15 cellular contexts compared by ENCODE assay signal in genomic region chr11:94799726-94800125, GRCh38. TPM values are rescaled to one million over a fixed set of nuclear protein-coding genes. Genes with fewer than 3 reads are reported as not detected.
DNase-seq lines count a peak whose midpoint lies in the region; ATAC-seq and TF ChIP-seq lines count a peak whose summit lies in the region.
"Had no signal": no experiment of that assay in that cellular context is flagged by ENCODE, and none has a peak within 500 bp of the region (broad histone marks: within the 10 kb centered on the region; RNA-seq: fewer than 3 reads in every experiment).

No MANE protein-coding gene starts in this region.

- H3K9me3 ChIP-seq in right atrium auricular region (no peaks in the 10 kb centered on the region), esophagus muscularis mucosa (no peaks in the 10 kb centered on the region), prostate gland (no peaks in the 10 kb centered on the region), transverse colon (no peaks in the 10 kb centered on the region)
- H3K9me3 ChIP-seq: Peyer's patch had no signal

- WGBS in esophagus muscularis mucosa = 89% methylated on average over 17 of the region's 17 CpGs
- WGBS in prostate gland = 80% methylated on average over 17 of the region's 17 CpGs
- WGBS in transverse colon (ENCODE audit: low coverage in 1 of 2), 2 donors = 80 to 83% methylated on average over 5 to 17 of the region's 17 CpGs

- intact Hi-C loops in Right ventricle myocardium inferior (cut with DNase I) (loop anchor here (5.0 kb wide), 1 partner anchor 38 kb away; no protein-coding TSS in a partner anchor), esophagus muscularis mucosa (cut with DNase I) (no loop called here), prostate gland (cut with DNase I) (no loop called here), transverse colon (cut with DNase I; ENCODE audit: low total_unique reads) (no loop called here)

- H3K36me3 ChIP-seq in right atrium auricular region (peaks cover 19% of the 10 kb centered on the region), esophagus muscularis mucosa (peaks cover 0 to 39% (median 23%) of the 10 kb centered on the region in 4 donors), prostate gland (no peaks in the 10 kb centered on the region), transverse colon (no peaks in the 10 kb centered on the region)
- H3K36me3 ChIP-seq: Peyer's patch had no signal

- H3K27me3 ChIP-seq in right atrium auricular region (no peaks in the 10 kb centered on the region), esophagus muscularis mucosa (no peaks in the 10 kb centered on the region), prostate gland (replicated peaks; ENCODE audit: insufficient read depth) (no peaks in the 10 kb centered on the region), transverse colon (no peaks in the 10 kb centered on the region)
- H3K27me3 ChIP-seq: BLaER1 treated with 17β-estradiol and CSF1 and Interleukin-3, amounts not matched to agents 10 nM and 100 nM; Peyer's patch had no signal

- H3K4me3 ChIP-seq in right atrium auricular region (no peak overlapping the region), esophagus muscularis mucosa (no peak overlapping the region), prostate gland (no peak overlapping the region), transverse colon (no peak overlapping the region)
- H3K4me3 ChIP-seq: BLaER1 treated with 17β-estradiol and CSF1 and Interleukin-3, amounts not matched to agents 10 nM and 100 nM; Peyer's patch had no signal

- TF ChIP-seq POLR2A in esophagus muscularis mucosa (IDR thresholded peaks at IDR 0.05; ENCODE audit: low read depth) (no peak), prostate gland (IDR thresholded peaks at IDR 0.05) (no peak), transverse colon (IDR thresholded peaks at IDR 0.05) (no peak), erythroblast (IDR thresholded peaks at IDR 0.05; ENCODE audit: low read length) (no peak)

- in situ Hi-C loops in transverse colon (cut with MboI; ENCODE audit: low pct_ligation_motif_present in 1 of 4, low pct_unique_long_range_greater_than_20kb in 1 of 4, low sequenced_read_pairs in 3 of 4) = no loop called here

- peaks cover 0 to 92% of the 10 kb centered on the region in 2 donors for H3K4me1 ChIP-seq in right atrium auricular region
- H3K4me1 ChIP-seq in esophagus muscularis mucosa = peaks cover 28 to 96% (median 95%) of the 10 kb centered on the region in 4 donors
- peaks cover 14% of the 10 kb centered on the region for H3K4me1 ChIP-seq in prostate gland (replicated peaks)
- peaks cover 6 to 19% (median 8%) of the 10 kb centered on the region in 4 donors for H3K4me1 ChIP-seq in transverse colon
- H3K4me1 ChIP-seq: Peyer's patch had no signal

- DNase-seq in right atrium auricular region (ENCODE audit: low spot score) (no peak), Right ventricle myocardium inferior (ENCODE audit: missing footprints) (no peak), esophagus muscularis mucosa (ENCODE audit: extremely low spot score) (no peak), prostate gland (ENCODE audit: low spot score) (no peak), transverse colon (no peak), T-helper 2 cell (no peak), NCI-H345 treated with DMSO at 0.1 percent for 48 hours (lab: John Stamatoyannopoulos, UW; ENCODE audit: unreplicated experiment) (no peak), erythroblast (lab: John Stamatoyannopoulos, UW) (no peak)
- DNase-seq: HFFc6, KBM-7, NCI-H1092, NCI-H524, Peyer's patch, SHP77 treated with DMSO at 0.1 percent for 48 hours had no signal

- no peak for TF ChIP-seq EP300 in esophagus muscularis mucosa (IDR thresholded peaks at IDR 0.05)
- TF ChIP-seq EP300 in transverse colon (IDR thresholded peaks at IDR 0.05; ENCODE audit: low read depth) = no peak

- H3K27ac ChIP-seq in right atrium auricular region = peak overlapping the region; percentile 61 to 79
- peak overlapping the region; percentile 39 to 65 (median 54) for H3K27ac ChIP-seq in esophagus muscularis mucosa (replicated peaks in 1 of 4)
- peak overlapping the region; percentile 45 to 62 for H3K27ac ChIP-seq in prostate gland
- peak overlapping the region in 3 of 4 donors; percentile 55 to 63 (median 59) for H3K27ac ChIP-seq in transverse colon
- H3K27ac ChIP-seq: BLaER1 treated with 17β-estradiol and CSF1 and Interleukin-3, amounts not matched to agents 10 nM and 100 nM had no signal

- no peak for ATAC-seq in Right ventricle myocardium inferior

- no peak for TF ChIP-seq CTCF in right atrium auricular region (IDR thresholded peaks at IDR 0.05)
- TF ChIP-seq CTCF in esophagus muscularis mucosa (IDR thresholded peaks at IDR 0.05) = no peak
- TF ChIP-seq CTCF in prostate gland (IDR thresholded peaks at IDR 0.05) = no peak
- TF ChIP-seq CTCF in transverse colon (IDR thresholded peaks at IDR 0.05) = no peak

RNA-seq across cellular contexts. Expression of gene AMOTL1, which starts 31.6 kb away (rescaled TPM):
- 10 to 100 TPM; 56.7 to 59.5 TPM for total RNA-seq in right atrium auricular region
- 53.5 TPM for total RNA-seq in Right ventricle myocardium inferior
- total RNA-seq in esophagus muscularis mucosa = 100 to 1,000 TPM; 172 to 259 (median 182) TPM
- 10 to 100 TPM; 49.2 to 67.2 TPM for total RNA-seq in prostate gland
- 10 to 100 TPM; 14.3 to 23.9 (median 16.8) TPM for total RNA-seq in transverse colon
